In genomic region chr2:42942214-42942989, GRCh38 we compare ENCODE assay signal across 1 cellular context.
TF ChIP-seq lines count a peak whose summit lies in the region.

No MANE protein-coding gene starts in this region.

TF ChIP-seq in H1, 55 proteins besides CTCF, POLR2A, EP300 and RAD21 (continued from another document):
- no peak for TF ChIP-seq SIRT6 (IDR thresholded peaks at IDR 0.05; ENCODE audit: low read length)
- TF ChIP-seq EZH2 (IDR thresholded peaks at IDR 0.05; ENCODE audit: low read depth, low read length, severe bottlenecking), result no peak
- no peak for TF ChIP-seq SIN3A (conservative IDR thresholded peaks at IDR 0.05 in 1 of 2, IDR thresholded peaks at IDR 0.05 in 1 of 2; ENCODE audit: low read depth in 1 of 2, low read length in 2 of 2)
- TF ChIP-seq BRCA1 (IDR thresholded peaks at IDR 0.05; ENCODE audit: low read depth, low read length), result no peak
- TF ChIP-seq POLR2AphosphoS5 (IDR thresholded peaks at IDR 0.05; ENCODE audit: low read depth, low read length), result no peak
